In the genomic region with DNA sequence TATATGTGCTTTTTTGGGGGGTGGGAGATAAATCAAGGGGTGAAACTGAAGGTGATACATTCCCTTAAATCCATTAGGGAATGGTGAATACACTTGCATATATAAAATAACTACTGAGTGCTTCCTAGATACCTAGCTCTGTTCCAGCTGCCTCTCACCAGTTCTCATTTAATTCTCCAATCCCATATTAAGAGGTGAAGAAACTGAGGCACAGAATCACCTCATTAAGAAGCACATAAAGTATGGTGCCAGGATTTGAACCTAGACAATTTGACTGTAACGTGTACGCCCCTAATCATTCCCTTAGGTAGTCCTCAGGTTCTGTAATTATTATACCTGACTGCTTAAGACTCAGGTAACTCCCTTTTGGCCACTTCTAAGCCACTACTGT, we compare ENCODE assay signal across 8 cellular contexts. TPM values are rescaled to one million over a fixed set of nuclear protein-coding genes. Genes with fewer than 3 reads are reported as not detected.
A peak's percentile ranks its signal among the peaks of the same experiment; 100 is the strongest.
DNase-seq lines count a peak whose midpoint lies in the region; ATAC-seq, FAIRE-seq and TF ChIP-seq lines count a peak whose summit lies in the region.

No MANE protein-coding gene starts in this region.

- CTCF ChIA-PET in RWPE1 (lab: Yijun Ruan, JAX) = interaction anchor here (0.6 to 2.4 kb wide), 3 partner anchors 11 to 27 kb away, joined by 3 to 13 read pairs (median 11); no protein-coding TSS in a partner anchor

- ATAC-seq in HG03457 (IDR thresholded peaks at IDR 0.05; ENCODE audit: unreplicated experiment) = no peak
- ATAC-seq in esophagus mucosa = no peak

- peak overlapping the region; percentile 100 for H3K27ac ChIP-seq in RWPE1
- H3K27ac ChIP-seq in epithelial cell of prostate = peak overlapping the region; percentile 98
- peak overlapping the region; percentile 97 for H3K27ac ChIP-seq in parathyroid adenoma

- H3K36me3 ChIP-seq in parathyroid adenoma (ENCODE audit: control insufficient read depth, insufficient read depth, low read length) = no peaks in the 10 kb centered on the region

- DNase-seq in D721Med (ENCODE audit: insufficient read length, low spot score) = no peak
- DNase-seq in RWPE1 (ENCODE audit: low spot score) = no peak
- DNase-seq in epithelial cell of prostate (ENCODE audit: low read depth, low spot score) = no peak
- DNase-seq in HuH-7 (ENCODE audit: low spot score) = no peak
- DNase-seq in AML-193 (lab: John Stamatoyannopoulos, UW) = no peak

- peak overlapping the region; percentile 94 for H2AFZ ChIP-seq in parathyroid adenoma

- POLR2A ChIA-PET in RWPE1 (lab: Yijun Ruan, JAX; ENCODE audit: low non-redundant PET) = interaction anchor here (0.6 to 1.4 kb wide), 3 partner anchors 32 to 61 kb away, joined by 4 to 8 read pairs (median 4); no protein-coding TSS in a partner anchor

- H3K79me2 ChIP-seq in parathyroid adenoma = no peaks in the 10 kb centered on the region

- H3K9me3 ChIP-seq in parathyroid adenoma (ENCODE audit: control insufficient read depth, low read length) = no peaks in the 10 kb centered on the region

- no peak overlapping the region for H3K9ac ChIP-seq in parathyroid adenoma

- H3K4me2 ChIP-seq in parathyroid adenoma (ENCODE audit: low read length) = peak overlapping the region; percentile 98

- peak overlapping the region; percentile 92 for H3K4me3 ChIP-seq in parathyroid adenoma (ENCODE audit: low read depth, low read length)

- no peaks in the 10 kb centered on the region for H3K27me3 ChIP-seq in parathyroid adenoma (ENCODE audit: control insufficient read depth, insufficient read depth, low read length)

- no peak for TF ChIP-seq CTCF in D721Med (IDR thresholded peaks at IDR 0.05; ENCODE audit: insufficient read depth, missing control alignments)
- no peak for TF ChIP-seq CTCF in RWPE1 (conservative IDR thresholded peaks at IDR 0.05; ENCODE audit: low read depth)
- TF ChIP-seq CTCF in parathyroid adenoma (IDR thresholded peaks at IDR 0.05) = no peak

- peaks cover 5% of the 10 kb centered on the region for H3K4me1 ChIP-seq in parathyroid adenoma

- peak; percentile 6 for FAIRE-seq in D721Med (lab: Jason Lieb, UNC)

RNA-seq across cellular contexts. Expression of a gene that starts 1.5 kb away (rescaled TPM):
- 4.8 TPM for total RNA-seq in esophagus mucosa

RNA-seq across cellular contexts. Expression of a gene that starts 34.8 kb away (rescaled TPM):
- 204 TPM for total RNA-seq in esophagus mucosa
